ENCODE assay signal across 9 cellular contexts in genomic region chr2:68907923-68908253, GRCh38. TPM values are rescaled to one million over a fixed set of nuclear protein-coding genes. Genes with fewer than 3 reads are reported as not detected.
DNase-seq lines count a peak whose midpoint lies in the region; ATAC-seq and TF ChIP-seq lines count a peak whose summit lies in the region.
"Had no signal": no experiment of that assay in that cellular context is flagged by ENCODE, and none has a peak within 500 bp of the region (broad histone marks: within the 10 kb centered on the region; RNA-seq: fewer than 3 reads in every experiment).

No MANE protein-coding gene starts in this region.

- H3K36me3 ChIP-seq in stomach smooth muscle (ENCODE audit: control insufficient read depth in 2 of 2, insufficient read depth in 2 of 2, low read length in 2 of 2) (no peaks in the 10 kb centered on the region), ascending aorta (no peaks in the 10 kb centered on the region)

- H3K9me3 Mint-ChIP-seq in activated naive CD4-positive, alpha-beta T cell treated with anti-CD3 and anti-CD28 coated beads, Interleukin-2, amount 10 ng/mL, durations not matched to agents 7 days and 5 days: peaks cover 10% of the 10 kb centered on the region
- H3K9me3 Mint-ChIP-seq in activated T-helper 1 cell treated with anti-CD3 and anti-CD28 coated beads, Interleukin-12 subunit alpha, Interleukin-12 subunit beta, Interleukin-2, Interleukin-4 antibody, amounts not matched to agents 30 ng/mL and 10 ng/mL and 1 ng/mL, durations not matched to agents 14 hours and 24 hours and 36 hours: peaks cover 15% of the 10 kb centered on the region

- peaks cover 14% of the 10 kb centered on the region for H3K36me3 Mint-ChIP-seq in activated naive CD4-positive, alpha-beta T cell treated with anti-CD3 and anti-CD28 coated beads, Interleukin-2, amount 10 ng/mL, durations not matched to agents 7 days and 5 days
- H3K36me3 Mint-ChIP-seq in activated T-helper 1 cell treated with anti-CD3 and anti-CD28 coated beads, Interleukin-12 subunit alpha, Interleukin-12 subunit beta, Interleukin-2, Interleukin-4 antibody, amounts not matched to agents 30 ng/mL and 10 ng/mL and 1 ng/mL, durations not matched to agents 14 hours and 24 hours and 36 hours (ENCODE audit: low read depth): peaks cover 3% of the 10 kb centered on the region

- peaks cover 37% of the 10 kb centered on the region for H3K4me1 Mint-ChIP-seq in activated naive CD4-positive, alpha-beta T cell treated with anti-CD3 and anti-CD28 coated beads, Interleukin-2, amount 10 ng/mL, durations not matched to agents 7 days and 5 days
- peaks cover 33% of the 10 kb centered on the region for H3K4me1 Mint-ChIP-seq in activated T-helper 1 cell treated with anti-CD3 and anti-CD28 coated beads, Interleukin-12 subunit alpha, Interleukin-12 subunit beta, Interleukin-2, Interleukin-4 antibody, amounts not matched to agents 30 ng/mL and 10 ng/mL and 1 ng/mL, durations not matched to agents 14 hours and 24 hours and 36 hours (ENCODE audit: low read depth)

- ATAC-seq in HG03064 (IDR thresholded peaks at IDR 0.05; ENCODE audit: low read depth, unreplicated experiment): peak; percentile 8
- no peak for ATAC-seq in left cardiac atrium

- H3K27me3 Mint-ChIP-seq in activated naive CD4-positive, alpha-beta T cell treated with anti-CD3 and anti-CD28 coated beads, Interleukin-2, amount 10 ng/mL, durations not matched to agents 7 days and 5 days: peaks cover 4% of the 10 kb centered on the region
- H3K27me3 Mint-ChIP-seq in activated T-helper 1 cell treated with anti-CD3 and anti-CD28 coated beads, Interleukin-12 subunit alpha, Interleukin-12 subunit beta, Interleukin-2, Interleukin-4 antibody, amounts not matched to agents 30 ng/mL and 10 ng/mL and 1 ng/mL, durations not matched to agents 14 hours and 24 hours and 36 hours (ENCODE audit: insufficient read depth): no peaks in the 10 kb centered on the region

- H3K9ac ChIP-seq in stomach smooth muscle (ENCODE audit: low read length in 2 of 2): no peak overlapping the region

- intact Hi-C loops in activated T-helper 1 cell treated with anti-CD3 and anti-CD28 coated beads, Interleukin-12 subunit alpha, Interleukin-12 subunit beta, Interleukin-2, Interleukin-4 antibody, amounts not matched to agents 30 ng/mL and 10 ng/mL and 1 ng/mL, durations not matched to agents 14 hours and 24 hours and 36 hours (cut with micrococcal nuclease): loop anchor here (1.0 to 2.0 kb wide), 7 partner anchors 17 to 655 kb away; partner anchors contain the start of genes APLF, FBXO48 and PPP3R1
- intact Hi-C loops in ascending aorta (cut with DNase I): loop anchor here (2.0 to 5.0 kb wide), 3 partner anchors 76 to 446 kb away; no protein-coding TSS in a partner anchor
- intact Hi-C loops in left cardiac atrium (cut with DNase I): loop anchor here in 1 of 2 donors (5.0 kb wide), 1 partner anchor 156 kb away; no protein-coding TSS in a partner anchor

- no peak overlapping the region for H3K4me3 ChIP-seq in stomach smooth muscle (ENCODE audit: low read length in 2 of 2)
- no peak overlapping the region for H3K4me3 ChIP-seq in ascending aorta

- H3K4me1 ChIP-seq in stomach smooth muscle (ENCODE audit: control insufficient read depth, insufficient read depth, low read length) (peaks cover 11% of the 10 kb centered on the region), ascending aorta (peaks cover 3 to 12% of the 10 kb centered on the region in 2 donors)

- peak overlapping the region; percentile 92 for H3K27ac Mint-ChIP-seq in activated naive CD4-positive, alpha-beta T cell treated with anti-CD3 and anti-CD28 coated beads, Interleukin-2, amount 10 ng/mL, durations not matched to agents 7 days and 5 days
- peak overlapping the region; percentile 88 for H3K27ac Mint-ChIP-seq in activated T-helper 1 cell treated with anti-CD3 and anti-CD28 coated beads, Interleukin-12 subunit alpha, Interleukin-12 subunit beta, Interleukin-2, Interleukin-4 antibody, amounts not matched to agents 30 ng/mL and 10 ng/mL and 1 ng/mL, durations not matched to agents 14 hours and 24 hours and 36 hours

- no peak for TF ChIP-seq CTCF in ascending aorta (IDR thresholded peaks at IDR 0.05)

- H3K4me3 Mint-ChIP-seq in activated naive CD4-positive, alpha-beta T cell treated with anti-CD3 and anti-CD28 coated beads, Interleukin-2, amount 10 ng/mL, durations not matched to agents 7 days and 5 days: peak overlapping the region; percentile 16
- H3K4me3 Mint-ChIP-seq in activated T-helper 1 cell treated with anti-CD3 and anti-CD28 coated beads, Interleukin-12 subunit alpha, Interleukin-12 subunit beta, Interleukin-2, Interleukin-4 antibody, amounts not matched to agents 30 ng/mL and 10 ng/mL and 1 ng/mL, durations not matched to agents 14 hours and 24 hours and 36 hours: peak overlapping the region; percentile 47

- peak overlapping the region; percentile 37 for H3K27ac ChIP-seq in stomach smooth muscle (ENCODE audit: low read length)
- peak overlapping the region in 1 of 2 donors; percentile 16 for H3K27ac ChIP-seq in ascending aorta

- H3K27me3 ChIP-seq in stomach smooth muscle (ENCODE audit: control insufficient read depth in 1 of 2, insufficient read depth in 2 of 2, low read length in 2 of 2) (no peaks in the 10 kb centered on the region), ascending aorta (no peaks in the 10 kb centered on the region)

- no peaks in the 10 kb centered on the region for H3K9me3 ChIP-seq in stomach smooth muscle (ENCODE audit: control insufficient read depth in 2 of 2, low read length in 2 of 2)
- H3K9me3 ChIP-seq in ascending aorta: no peaks in the 10 kb centered on the region

- no peak for DNase-seq in activated naive CD4-positive, alpha-beta T cell treated with anti-CD3 and anti-CD28 coated beads, Interleukin-2, amount 10 ng/mL, durations not matched to agents 7 days and 5 days
- no peak for DNase-seq in activated naive CD4-positive, alpha-beta T cell treated with Interleukin-2 at 50 U/mL for 16 hours
- DNase-seq in activated T-helper 1 cell treated with anti-CD3 and anti-CD28 coated beads, Interleukin-12 subunit alpha, Interleukin-12 subunit beta, Interleukin-2, Interleukin-4 antibody, amounts not matched to agents 30 ng/mL and 10 ng/mL and 1 ng/mL, durations not matched to agents 14 hours and 24 hours and 36 hours (ENCODE audit: low spot score): no peak
- DNase-seq in AG08395 (ENCODE audit: low spot score): no peak
- no peak for DNase-seq in ascending aorta (ENCODE audit: low spot score in 2 of 2)
- DNase-seq in left cardiac atrium: no peak

- CTCF ChIA-PET in activated naive CD4-positive, alpha-beta T cell treated with anti-CD3 and anti-CD28 coated beads, Interleukin-2, amount 10 ng/mL, durations not matched to agents 7 days and 5 days (lab: Charles Lee): interaction anchor here (0.7 to 4.8 kb wide), 21 partner anchors 8 to 444 kb away, joined by 3 to 38 read pairs (median 8); partner anchors contain the start of genes APLF and FBXO48

RNA-seq across cellular contexts. Expression of gene BMP10, which starts 36.7 kb away (rescaled TPM):
- not detected in 2 replicates for total RNA-seq in activated T-helper 1 cell treated with anti-CD3 and anti-CD28 coated beads, Interleukin-12 subunit alpha, Interleukin-12 subunit beta, Interleukin-2, Interleukin-4 antibody, amounts not matched to agents 30 ng/mL and 10 ng/mL and 1 ng/mL, durations not matched to agents 14 hours and 24 hours and 36 hours
- not detected for total RNA-seq in ascending aorta
- 10 to 100 TPM in 1 of 2 donors, under 1 TPM in 1; 0.27 to 36.7 TPM for total RNA-seq in left cardiac atrium
- total RNA-seq: Right ventricle myocardium superior had no signal

RNA-seq across cellular contexts. Expression of gene GKN2, which starts 44.8 kb away (rescaled TPM):
- total RNA-seq in activated T-helper 1 cell treated with anti-CD3 and anti-CD28 coated beads, Interleukin-12 subunit alpha, Interleukin-12 subunit beta, Interleukin-2, Interleukin-4 antibody, amounts not matched to agents 30 ng/mL and 10 ng/mL and 1 ng/mL, durations not matched to agents 14 hours and 24 hours and 36 hours: not detected in 2 replicates
- total RNA-seq in ascending aorta: 0.75 TPM
- not detected for total RNA-seq in left cardiac atrium
- total RNA-seq: Right ventricle myocardium superior had no signal
